Comparison of ENCODE assay signal across 11 cellular contexts in the genomic region with DNA sequence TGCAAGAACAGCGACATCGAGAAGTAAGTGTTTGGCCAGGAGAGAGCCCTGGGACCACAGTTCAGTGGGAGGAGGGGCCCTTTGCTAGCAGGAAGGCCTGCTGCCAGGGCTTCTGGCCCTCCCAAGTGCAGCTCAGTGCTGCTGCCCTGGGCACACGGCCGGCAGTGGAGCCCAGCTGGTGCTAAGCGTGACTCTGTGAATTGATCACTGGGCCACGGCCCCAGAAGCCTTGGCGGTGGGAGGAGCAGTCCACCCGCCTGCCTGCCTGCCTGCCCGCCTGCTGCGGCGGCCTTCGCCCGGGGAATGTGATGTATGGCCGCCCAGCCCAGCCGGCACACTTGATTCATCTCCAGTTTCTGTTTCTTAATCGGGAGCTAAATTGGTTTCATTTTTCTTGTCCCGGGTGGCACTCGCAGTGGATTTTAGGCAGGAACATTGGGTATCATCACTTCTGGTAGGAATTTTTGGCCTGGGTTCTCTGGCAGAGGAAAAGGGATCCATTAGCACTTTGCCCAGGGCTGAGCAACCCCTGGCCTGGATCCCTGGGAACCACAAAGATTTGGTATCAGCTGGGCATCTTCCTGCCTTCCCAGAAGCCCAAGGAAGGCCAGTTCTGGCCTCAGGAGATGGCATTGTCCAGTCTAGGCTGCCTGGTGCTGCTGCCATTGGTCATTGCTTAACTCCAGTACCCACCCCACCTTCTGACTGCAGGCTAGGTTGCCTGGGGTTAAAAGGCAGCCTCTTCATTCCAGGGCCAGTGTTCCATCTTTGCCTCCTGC. TPM values are rescaled to one million over a fixed set of nuclear protein-coding genes. Genes with fewer than 3 reads are reported as not detected.
DNase-seq lines count a peak whose midpoint lies in the region; ATAC-seq lines count a peak whose summit lies in the region.
"Had no signal": no experiment of that assay in that cellular context is flagged by ENCODE, and none has a peak within 500 bp of the region (broad histone marks: within the 10 kb centered on the region; RNA-seq: fewer than 3 reads in every experiment).

No MANE protein-coding gene starts in this region.

- peak; percentile 79 for DNase-seq in AG08396 (ENCODE audit: low spot score)
- DNase-seq in amygdala (lab: John Stamatoyannopoulos, UW): peak in 54 of 56 donors; percentile 44 to 97 (median 85)
- DNase-seq in left ventricle myocardium superior: peak; percentile 53
- peak; percentile 79 to 99 (median 89) for DNase-seq in posterior cingulate gyrus
- DNase-seq in NOMO-1 treated with DMSO at 0.1 percent for 48 hours (lab: John Stamatoyannopoulos, UW; ENCODE audit: unreplicated experiment): no peak
- DNase-seq in NCI-H2227 treated with DMSO at 0.1 percent for 48 hours (lab: John Stamatoyannopoulos, UW): no peak
- DNase-seq: activated CD8-positive, alpha-beta T cell treated with anti-CD3 and anti-CD28 coated beads, Interleukin-2, amount 10 ng/mL, durations not matched to agents 7 days and 5 days; central memory CD4-positive, alpha-beta T cell had no signal

- ATAC-seq in left ventricle myocardium superior (peak; percentile 33), HG02588 (IDR thresholded peaks at IDR 0.05; ENCODE audit: unreplicated experiment) (no peak), GM18861 (IDR thresholded peaks at IDR 0.05; ENCODE audit: unreplicated experiment) (no peak)
- ATAC-seq: activated CD8-positive, alpha-beta T cell treated with anti-CD3 and anti-CD28 coated beads, Interleukin-2, amount 10 ng/mL, durations not matched to agents 7 days and 5 days had no signal

- intact Hi-C loops in left ventricle myocardium superior (cut with micrococcal nuclease) (no loop called here), posterior cingulate gyrus (cut with DNase I) (loop anchor here (10.0 kb wide), 1 partner anchor 241 kb away; a partner anchor contains a TSS)

RNA-seq across cellular contexts. Expression of a gene that starts 28.6 kb away (rescaled TPM):
- 9.1 TPM for total RNA-seq in left ventricle myocardium superior

RNA-seq across cellular contexts. Expression of a gene that starts 28.9 kb away (rescaled TPM):
- total RNA-seq in left ventricle myocardium superior: 0.92 TPM
- total RNA-seq: HT1080 had no signal

Comparison
In these comparisons a context has a peak if more than half of its experiments do, and no peak if none do; other contexts are left out.
1. DNase-seq: peak in AG08396 (single experiment), amygdala (54 of 56), left ventricle myocardium superior (single experiment) and posterior cingulate gyrus (10 of 10); none in NOMO-1 treated with DMSO at 0.1 percent for 48 hours (single experiment) and NCI-H2227 treated with DMSO at 0.1 percent for 48 hours (single experiment).